In genomic region chr10:69265521-69265920, GRCh38 we compare ENCODE assay signal across 28 cellular contexts. TPM values are rescaled to one million over a fixed set of nuclear protein-coding genes. Genes with fewer than 3 reads are reported as not detected.
"Had no signal": no experiment of that assay in that cellular context is flagged by ENCODE, and none has a peak within 500 bp of the region (broad histone marks: within the 10 kb centered on the region; RNA-seq: fewer than 3 reads in every experiment).

No MANE protein-coding gene starts in this region.

- ATAC-seq: activated T-cell treated with anti-CD3 and anti-CD28 coated beads, Interleukin-2, amount 50 U/mL, for 4 hours; body of pancreas; T-helper 17 cell had no signal

- H3K36me3 Mint-ChIP-seq: activated CD4-positive, alpha-beta memory T cell treated with anti-CD3 and anti-CD28 coated beads for 36 hours; activated naive CD8-positive, alpha-beta T cell treated with anti-CD3 and anti-CD28 coated beads for 36 hours had no signal

- H3K4me2 ChIP-seq: KMS-11 had no signal

- H3K4me3 ChIP-seq: body of pancreas, MG63 had no signal

- H3K27ac Mint-ChIP-seq: activated B cell treated with CpG ODN at 0.5 μM for 24 hours; activated CD4-positive, alpha-beta memory T cell treated with anti-CD3 and anti-CD28 coated beads for 36 hours; activated CD4-positive, alpha-beta T cell treated with anti-CD3 and anti-CD28 coated beads, Interleukin-2, amount 10 ng/mL, durations not matched to agents 7 days and 5 days; activated naive CD4-positive, alpha-beta T cell treated with anti-CD3 and anti-CD28 coated beads, Interleukin-2, amount 10 ng/mL, durations not matched to agents 7 days and 5 days; IgD-negative memory B cell; T-helper 17 cell had no signal

- H3K9me3 Mint-ChIP-seq: activated B cell treated with CpG ODN at 0.5 μM for 24 hours; activated CD4-positive, alpha-beta memory T cell treated with anti-CD3 and anti-CD28 coated beads for 36 hours; activated CD4-positive, alpha-beta T cell treated with anti-CD3 and anti-CD28 coated beads, Interleukin-2, amount 10 ng/mL, durations not matched to agents 7 days and 5 days; activated naive CD4-positive, alpha-beta T cell treated with anti-CD3 and anti-CD28 coated beads, Interleukin-2, amount 10 ng/mL, durations not matched to agents 7 days and 5 days; activated naive CD8-positive, alpha-beta T cell treated with anti-CD3 and anti-CD28 coated beads for 36 hours; activated T-cell treated with anti-CD3 and anti-CD28 coated beads, Interleukin-2, amount 50 U/mL, for 4 hours had no signal

- H3K4me3 Mint-ChIP-seq: activated B cell treated with CpG ODN at 0.5 μM for 24 hours; activated CD4-positive, alpha-beta memory T cell treated with anti-CD3 and anti-CD28 coated beads for 36 hours; activated CD4-positive, alpha-beta T cell treated with anti-CD3 and anti-CD28 coated beads, Interleukin-2, amount 10 ng/mL, durations not matched to agents 7 days and 5 days; activated naive CD4-positive, alpha-beta T cell treated with anti-CD3 and anti-CD28 coated beads, Interleukin-2, amount 10 ng/mL, durations not matched to agents 7 days and 5 days; activated naive CD8-positive, alpha-beta T cell treated with anti-CD3 and anti-CD28 coated beads for 36 hours; activated T-cell treated with anti-CD3 and anti-CD28 coated beads, Interleukin-2, amount 50 U/mL, for 4 hours; T-helper 17 cell had no signal

- H3K27me3 Mint-ChIP-seq: activated CD4-positive, alpha-beta memory T cell treated with anti-CD3 and anti-CD28 coated beads for 36 hours; activated CD4-positive, alpha-beta T cell treated with anti-CD3 and anti-CD28 coated beads, Interleukin-2, amount 10 ng/mL, durations not matched to agents 7 days and 5 days; T-helper 17 cell had no signal

- H3K9me3 ChIP-seq: body of pancreas, MG63 had no signal

- H3K27ac ChIP-seq: body of pancreas, KMS-11 had no signal

- FAIRE-seq: bronchial epithelial cell, RCC 7860 had no signal

- H3K4me1 ChIP-seq: body of pancreas had no signal

- DNase-seq: activated B cell treated with CpG ODN at 0.5 μM for 24 hours; activated CD4-positive, alpha-beta memory T cell treated with anti-CD3 and anti-CD28 coated beads for 36 hours; activated CD4-positive, alpha-beta T cell treated with anti-CD3 and anti-CD28 coated beads for 1 hour; activated CD4-positive, alpha-beta T cell treated with anti-CD3 and anti-CD28 coated beads, Interleukin-2, amount 10 ng/mL, durations not matched to agents 7 days and 5 days; activated CD8-positive, alpha-beta memory T cell treated with anti-CD3 and anti-CD28 coated beads for 24 hours; activated gamma-delta T cell treated with Interleukin-2 at 50 U/mL for 16 hours; activated naive CD4-positive, alpha-beta T cell treated with anti-CD3 and anti-CD28 coated beads, Interleukin-2, amount 10 ng/mL, durations not matched to agents 7 days and 5 days; activated naive CD8-positive, alpha-beta T cell treated with anti-CD3 and anti-CD28 coated beads for 36 hours; activated T-cell treated with anti-CD3 and anti-CD28 coated beads, Interleukin-2, amount 50 U/mL, for 4 hours; anterior cingulate cortex; body of pancreas; central memory CD4-positive, alpha-beta T cell; MG63; MV-4-11; NCI-H1092 treated with DMSO at 0.1 percent for 48 hours; NCI-H1417 treated with DMSO at 0.1 percent for 48 hours; NCI-H1694; NCI-H2029; NCI-H510A treated with DMSO at 0.1 percent for 48 hours; NCI-H748 treated with DMSO at 0.1 percent for 48 hours; SHP77 treated with DMSO at 0.1 percent for 48 hours; T-helper 17 cell; T-helper 9 cell had no signal

- H3K36me3 ChIP-seq: MG63 had no signal

- H3K4me1 Mint-ChIP-seq: activated B cell treated with CpG ODN at 0.5 μM for 24 hours had no signal

- H3K27me3 ChIP-seq: body of pancreas, MG63 had no signal

- H3K9ac ChIP-seq: KMS-11 had no signal

RNA-seq across cellular contexts. Expression of gene HKDC1, which starts 45.4 kb away (rescaled TPM):
- total RNA-seq: activated B cell treated with CpG ODN at 0.5 μM for 24 hours, OCI-LY7 had no signal
